30 cellular contexts compared by ENCODE assay signal in genomic region chr22:35555351-35555915, GRCh38. TPM values are rescaled to one million over a fixed set of nuclear protein-coding genes. Genes with fewer than 3 reads are reported as not detected.
DNase-seq lines count a peak whose midpoint lies in the region; ATAC-seq, FAIRE-seq and TF ChIP-seq lines count a peak whose summit lies in the region.
"Had no signal": no experiment of that assay in that cellular context is flagged by ENCODE, and none has a peak within 500 bp of the region (broad histone marks: within the 10 kb centered on the region; RNA-seq: fewer than 3 reads in every experiment).

No MANE protein-coding gene starts in this region.

- H3K14ac ChIP-seq in H1 (ENCODE audit: insufficient read length), result no peak overlapping the region

- intact Hi-C loops in heart left ventricle (cut with DNase I), result no loop called here

- H3K4me1 ChIP-seq in BE2C (peaks cover 12% of the 10 kb centered on the region), H1 (replicated peaks in 1 of 4; ENCODE audit: control insufficient read depth in 3 of 4, insufficient read depth in 4 of 4, low read length in 3 of 4) (peaks cover 0 to 7% (median 4%) of the 10 kb centered on the region in 4 experiments; a peak in 3 of 7 replicates), neuron (ENCODE audit: insufficient read depth, low read length) (peaks cover 19% of the 10 kb centered on the region), heart left ventricle (no peaks in the 10 kb centered on the region)
- H3K4me1 ChIP-seq: HAP-1, parathyroid adenoma, suprapubic skin had no signal

- no peak overlapping the region for H2BK20ac ChIP-seq in H1 (ENCODE audit: low read length)

- no peak overlapping the region for H3K18ac ChIP-seq in H1 (ENCODE audit: extremely low read depth, low read length)

- no peak for TF ChIP-seq CTCF in BE2C (IDR thresholded peaks at IDR 0.05; ENCODE audit: low read depth, low read length)
- TF ChIP-seq CTCF in H1 (IDR thresholded peaks at IDR 0.05; ENCODE audit: control extremely low read depth in 1 of 3, insufficient read depth in 1 of 3, low read depth in 1 of 3, low read length in 3 of 3), result no peak
- no peak for TF ChIP-seq CTCF in heart left ventricle (IDR thresholded peaks at IDR 0.05)

- H2BK15ac ChIP-seq in H1 (ENCODE audit: low read length), result 0 out of 2 replicates have a peak overlapping the region, but pooled peaks have one; percentile 73

- TF ChIP-seq RAD21 in H1 (IDR thresholded peaks at IDR 0.05 in 1 of 2, conservative IDR thresholded peaks at IDR 0.05 in 1 of 2; ENCODE audit: low read depth in 2 of 2, low read length in 2 of 2), result no peak

- no peak overlapping the region for H4K5ac ChIP-seq in H1 (ENCODE audit: insufficient read length, low read depth, low read length)

- H3K9ac ChIP-seq in H1 (replicated peaks in 1 of 4; ENCODE audit: extremely low read depth in 1 of 4, low read depth in 3 of 4, low read length in 3 of 4), result no peak overlapping the region
- H3K9ac ChIP-seq: parathyroid adenoma had no signal

- H2AK5ac ChIP-seq in H1 (ENCODE audit: low read depth, low read length), result no peak overlapping the region

- no peak overlapping the region for H3K4ac ChIP-seq in H1 (replicated peaks; ENCODE audit: insufficient read length, low read depth, low read length)

- H2BK5ac ChIP-seq in H1 (ENCODE audit: low read depth, low read length), result no peak overlapping the region

- H3K23ac ChIP-seq in H1 (ENCODE audit: insufficient read length), result no peak overlapping the region

- H3K4me3 ChIP-seq in BE2C (ENCODE audit: low read depth, low read length) (no peak overlapping the region), H1 (ENCODE audit: extremely low read depth in 1 of 4, insufficient read depth in 2 of 4, low read depth in 3 of 4, low read length in 4 of 4) (no peak overlapping the region), neuron (ENCODE audit: low read length) (no peak overlapping the region), heart left ventricle (no peak overlapping the region)
- H3K4me3 ChIP-seq: dorsolateral prefrontal cortex, HAP-1, sigmoid colon, suprapubic skin had no signal

- TF ChIP-seq POLR2A in H1 (IDR thresholded peaks at IDR 0.05; ENCODE audit: control extremely low read depth in 1 of 2, low read depth in 2 of 2, low read length in 2 of 2), result no peak
- TF ChIP-seq POLR2A in heart left ventricle (IDR thresholded peaks at IDR 0.05), result no peak

- POLR2A ChIA-PET in H1 (lab: Charles Lee; ENCODE audit: partially characterized antibody), result interaction anchor here (1.2 to 1.9 kb wide), 3 partner anchors 9 to 20 kb away, joined by 3 to 5 read pairs (median 3); no protein-coding TSS in a partner anchor

- FAIRE-seq in H1 (lab: Jason Lieb, UNC), result no peak
- FAIRE-seq: GM19239 had no signal

- no peak overlapping the region for H3K4me2 ChIP-seq in H1 (ENCODE audit: insufficient read depth in 1 of 2, low read depth in 2 of 2, low read length in 2 of 2)

- H4K20me1 ChIP-seq in H1 (replicated peaks in 1 of 2; ENCODE audit: control insufficient read depth in 1 of 2, insufficient read depth in 2 of 2, low read length in 2 of 2), result no peaks in the 10 kb centered on the region

- no peaks in the 10 kb centered on the region for H3K79me1 ChIP-seq in H1 (ENCODE audit: low read depth, low read length)

- no peak overlapping the region for H2BK120ac ChIP-seq in H1 (replicated peaks; ENCODE audit: low read depth, low read length)

- H3K36me3 ChIP-seq in BE2C, result no peaks in the 10 kb centered on the region
- H3K36me3 ChIP-seq in H1 (ENCODE audit: control insufficient read depth in 2 of 4, insufficient read depth in 4 of 4, low read length in 3 of 4), result no peaks in the 10 kb centered on the region
- no peaks in the 10 kb centered on the region for H3K36me3 ChIP-seq in neuron (ENCODE audit: insufficient read depth, low read length)
- no peaks in the 10 kb centered on the region for H3K36me3 ChIP-seq in heart left ventricle
- H3K36me3 ChIP-seq: HAP-1, suprapubic skin had no signal

- H3K79me2 ChIP-seq in H1 (ENCODE audit: control insufficient read depth in 1 of 2, insufficient read depth in 2 of 2, low read length in 2 of 2), result no peaks in the 10 kb centered on the region
- H3K79me2 ChIP-seq: parathyroid adenoma had no signal

- CTCF ChIA-PET in H1 (lab: Charles Lee; ENCODE audit: partially characterized antibody), result interaction anchor here (0.9 to 3.8 kb wide), 6 partner anchors 12 to 124 kb away, joined by 3 to 15 read pairs (median 5); partner anchors contain the start of gene RASD2

- H3K9me3 ChIP-seq in BE2C, result no peaks in the 10 kb centered on the region
- no peaks in the 10 kb centered on the region for H3K9me3 ChIP-seq in H1 (ENCODE audit: insufficient read depth in 2 of 2, low read depth in 1 of 2, low read length in 1 of 2)
- no peaks in the 10 kb centered on the region for H3K9me3 ChIP-seq in neuron (ENCODE audit: low read length)
- H3K9me3 ChIP-seq in heart left ventricle, result no peaks in the 10 kb centered on the region
- H3K9me3 ChIP-seq: HAP-1, sigmoid colon, suprapubic skin had no signal

- H3K56ac ChIP-seq in H1 (replicated peaks; ENCODE audit: insufficient read length, low read depth, low read length), result no peak overlapping the region

- no peak overlapping the region for H4K91ac ChIP-seq in H1 (replicated peaks; ENCODE audit: insufficient read length, low read length)

- no peak overlapping the region for H4K8ac ChIP-seq in H1 (ENCODE audit: extremely low read depth, insufficient read depth, low read length)

- DNase-seq in BE2C (peak; percentile 58), HCEC 1CT (peak; percentile 31), H1 (ENCODE audit: low read depth in 1 of 2, low spot score in 2 of 2) (no peak), pons (ENCODE audit: low spot score) (no peak), heart left ventricle (no peak)
- DNase-seq: activated CD4-positive, alpha-beta T cell treated with anti-CD3 and anti-CD28 coated beads for 36 hours; activated gamma-delta T cell; activated naive CD8-positive, alpha-beta T cell treated with anti-CD3 and anti-CD28 coated beads, Interleukin-2, amount 10 ng/mL, durations not matched to agents 7 days and 5 days; activated T-cell treated with anti-CD3 and anti-CD28 coated beads, Interleukin-2, amount 50 U/mL, for 24 hours; CD8-positive, alpha-beta memory T cell; dorsolateral prefrontal cortex; GDM1; islet precursor cell; Kasumi-1; MV-4-11; naive thymus-derived CD8-positive, alpha-beta T cell; NCI-H1436 treated with DMSO at 0.1 percent for 48 hours; sigmoid colon; stimulated activated CD4-positive, alpha-beta T cell treated with anti-CD3 and anti-CD28 coated beads, Interleukin-4, amount 100 ng/mL, for 4 hours; stimulated activated naive B cell treated with anti-CD40 and anti-IgM and Interleukin-4, amounts not matched to agents 10 μg/mL and 1 μg/mL and 100 μg/mL, for 72 hours had no signal

- WGBS in H1 (ENCODE audit: extremely low coverage in 1 of 2, insufficient coverage in 1 of 2, insufficient read length in 1 of 2, insufficient replicate concordance in 2 of 2, low coverage in 1 of 2, low lambda C conversion rate in 2 of 2, missing lambda C conversion rate in 1 of 2), 2 experiments, result 79% methylated on average over 14 of the region's 14 CpGs; no CpG with 5 or more reads in 1 of the 2 experiments
- 78 to 83% (median 81%) methylated on average over 14 of the region's 14 CpGs for WGBS in heart left ventricle, 4 donors

- H3K27me3 ChIP-seq in BE2C (no peaks in the 10 kb centered on the region), H1 (replicated peaks in 1 of 4; ENCODE audit: control insufficient read depth in 3 of 4, extremely low read depth in 1 of 4, insufficient read depth in 3 of 4, low read length in 3 of 4) (no peaks in the 10 kb centered on the region), neuron (ENCODE audit: insufficient read depth, low read length) (peaks cover 3% of the 10 kb centered on the region), heart left ventricle (peaks cover 0 to 3% (median 0%) of the 10 kb centered on the region in 9 donors)
- H3K27me3 ChIP-seq: dorsolateral prefrontal cortex, sigmoid colon had no signal

- H3K27ac ChIP-seq in H1 (ENCODE audit: low read depth, low read length) (no peak overlapping the region), heart left ventricle (no peak overlapping the region)
- H3K27ac ChIP-seq: HL-60, parathyroid adenoma, sigmoid colon, suprapubic skin had no signal

- no peaks in the 10 kb centered on the region for H3K23me2 ChIP-seq in H1 (ENCODE audit: low read depth, low read length)

- H2AFZ ChIP-seq in H1 (ENCODE audit: low read length) (no peak overlapping the region), neuron (ENCODE audit: low read depth, low read length) (peak overlapping the region; percentile 23)
- H2AFZ ChIP-seq: parathyroid adenoma had no signal

- TF ChIP-seq EP300 in H1 (IDR thresholded peaks at IDR 0.05; ENCODE audit: borderline replicate concordance in 1 of 2, low read depth in 2 of 2, low read length in 2 of 2), result no peak

- no peak overlapping the region for H2BK12ac ChIP-seq in H1 (ENCODE audit: low read depth, low read length)

- ATAC-seq in HG03521 (IDR thresholded peaks at IDR 0.05; ENCODE audit: unreplicated experiment) (no peak), HG03039 (IDR thresholded peaks at IDR 0.05; ENCODE audit: unreplicated experiment) (no peak), heart left ventricle (no peak)
- ATAC-seq: activated CD4-positive, alpha-beta T cell treated with anti-CD3 and anti-CD28 coated beads for 36 hours; naive thymus-derived CD8-positive, alpha-beta T cell; Right ventricle myocardium inferior had no signal

TF ChIP-seq in H1, 55 proteins besides CTCF, POLR2A, EP300 and RAD21 (continues in another document):
- TF ChIP-seq JUN (IDR thresholded peaks at IDR 0.05; ENCODE audit: low read depth, low read length) (no peak), HDAC2 (IDR thresholded peaks at IDR 0.05; ENCODE audit: borderline replicate concordance in 1 of 2, low read depth in 2 of 2, low read length in 2 of 2) (no peak), TBP (IDR thresholded peaks at IDR 0.05; ENCODE audit: low read depth, low read length) (no peak), RNF2 (IDR thresholded peaks at IDR 0.05; ENCODE audit: borderline replicate concordance, low read depth, low read length, missing control alignments, poor library complexity, severe bottlenecking) (no peak), SIX5 (IDR thresholded peaks at IDR 0.05; ENCODE audit: low read depth, low read length) (no peak), CHD2 (IDR thresholded peaks at IDR 0.05; ENCODE audit: low read length) (no peak)

RNA-seq across cellular contexts. Expression of gene RASD2, which starts 14.8 kb away (rescaled TPM):
- not detected for polyA plus RNA-seq in BE2C (2012; ENCODE audit: insufficient read depth, insufficient read length, low read depth)
- 4.4 and 5.1 TPM in 2 replicates for total RNA-seq in H1 (2021; fragmentation: NEBNext Ultra II Directional; extraction: Animal tissue kit (Norgen Biotek cat#: 25700))
- polyA plus RNA-seq in H1 (2011; rRNA removed), result 1.9 and 3.8 TPM in 2 replicates
- 1.5 TPM for polyA plus RNA-seq in H1 (2011; cell fraction: cytosol; rRNA removed)
- 2.6 TPM for polyA plus RNA-seq in H1 (2011; cell fraction: nucleus; rRNA removed)
- polyA plus RNA-seq in H1 (2012, experiment 1 of 2), result 2.0 to 4.3 TPM (median 3.4 TPM) in 4 replicates
- 3.1 TPM for polyA plus RNA-seq in H1 (2012, experiment 2 of 2)
- polyA plus RNA-seq in H1 (2013, experiment 1 of 2), result 3.4 TPM
- 3.6 TPM for polyA plus RNA-seq in H1 (2013, experiment 2 of 2)
- polyA minus RNA-seq in H1 (2011; rRNA and poly(A)+ RNA removed), result 1.5 and 1.9 TPM in 2 replicates
- polyA minus RNA-seq in H1 (2011; cell fraction: cytosol; rRNA and poly(A)+ RNA removed), result 3.6 TPM
- 1.8 TPM for polyA minus RNA-seq in H1 (2011; cell fraction: nucleus; rRNA and poly(A)+ RNA removed)
- 10 to 100 TPM in 1 of 9 donors, 1 to 10 TPM in 8; 1.4 to 10.5 (median 5.3) TPM for total RNA-seq in heart left ventricle
- 1 to 10 TPM; 3.7 to 4.8 TPM for polyA plus RNA-seq in heart left ventricle
- total RNA-seq: activated naive CD8-positive, alpha-beta T cell treated with anti-CD3 and anti-CD28 coated beads, Interleukin-2, amount 10 ng/mL, durations not matched to agents 7 days and 5 days; mesothelial cell of epicardium; naive thymus-derived CD8-positive, alpha-beta T cell had no signal
- polyA plus RNA-seq: CD8-positive, alpha-beta memory T cell had no signal

Comparison
In these comparisons a context has a peak if more than half of its experiments do, and no peak if none do; other contexts are left out.
1. DNase-seq: peak in BE2C (single experiment) and HCEC 1CT (single experiment); none in H1 (0 of 2), pons (single experiment) and heart left ventricle (0 of 5).